ENCODE assay signal across 8 cellular contexts in the genomic region with DNA sequence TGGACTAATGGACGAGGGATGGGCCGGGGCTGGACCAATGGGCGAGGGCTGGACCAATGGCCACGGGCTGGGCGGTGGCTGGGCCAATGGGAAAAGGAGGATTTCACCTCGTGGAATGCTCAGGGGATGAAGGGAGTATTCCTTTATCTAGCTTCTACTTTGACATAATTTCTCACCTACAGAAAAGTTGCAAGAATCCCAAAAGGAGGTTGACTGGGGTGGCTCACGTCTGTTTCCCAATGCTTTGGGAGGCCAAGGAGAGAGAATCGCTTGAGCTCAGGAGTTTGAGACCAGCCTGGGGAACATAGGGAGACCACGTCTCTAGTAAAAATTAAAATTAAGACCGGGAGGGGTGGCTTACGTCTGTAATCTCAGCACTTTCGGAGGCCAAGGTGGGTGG. TPM values are rescaled to one million over a fixed set of nuclear protein-coding genes. Genes with fewer than 3 reads are reported as not detected.
A peak's percentile ranks its signal among the peaks of the same experiment; 100 is the strongest.
DNase-seq lines count a peak whose midpoint lies in the region; ATAC-seq and TF ChIP-seq lines count a peak whose summit lies in the region.

No MANE protein-coding gene starts in this region.

- no peaks in the 10 kb centered on the region for H3K36me3 Mint-ChIP-seq in activated CD4-positive, alpha-beta T cell treated with anti-CD3 and anti-CD28 coated beads, Interleukin-2, amount 10 ng/mL, durations not matched to agents 7 days and 5 days (ENCODE audit: low read depth)
- H3K36me3 Mint-ChIP-seq in activated B cell treated with CpG ODN at 0.5 μM for 24 hours (ENCODE audit: low read depth), result peaks cover 2% of the 10 kb centered on the region
- peaks cover under 1 to 3% of the 10 kb centered on the region in 2 donors for H3K36me3 Mint-ChIP-seq in stimulated activated naive B cell treated with anti-CD40 and anti-IgM and Interleukin-4, amounts not matched to agents 10 μg/mL and 1 μg/mL and 100 μg/mL, for 72 hours

- H4K20me1 ChIP-seq in hepatocyte (ENCODE audit: insufficient read depth, poor library complexity, severe bottlenecking), result no peaks in the 10 kb centered on the region

- POLR2A ChIA-PET in activated CD4-positive, alpha-beta T cell treated with anti-CD3 and anti-CD28 coated beads, Interleukin-2, amount 10 ng/mL, durations not matched to agents 7 days and 5 days (lab: Charles Lee), result no interaction called here
- POLR2A ChIA-PET in activated B cell treated with CpG ODN at 0.5 μM for 24 hours (lab: Charles Lee), result interaction anchor here (0.6 to 1.7 kb wide), 7 partner anchors 9 to 129 kb away, joined by 3 to 19 read pairs (median 4); a partner anchor contains a TSS

- H3K27ac Mint-ChIP-seq in activated CD4-positive, alpha-beta T cell treated with anti-CD3 and anti-CD28 coated beads, Interleukin-2, amount 10 ng/mL, durations not matched to agents 7 days and 5 days, result peak overlapping the region; percentile 31
- peak overlapping the region; percentile 41 for H3K27ac Mint-ChIP-seq in activated B cell treated with CpG ODN at 0.5 μM for 24 hours
- H3K27ac Mint-ChIP-seq in stimulated activated naive B cell treated with anti-CD40 and anti-IgM and Interleukin-4, amounts not matched to agents 10 μg/mL and 1 μg/mL and 100 μg/mL, for 72 hours, result peak overlapping the region; percentile 79

- no peak overlapping the region for H3K4me3 ChIP-seq in hepatocyte

- ATAC-seq in activated B cell treated with CpG ODN at 0.5 μM for 24 hours (ENCODE audit: low read depth), result no peak
- no peak for ATAC-seq in stimulated activated naive B cell treated with anti-CD40 and anti-IgM and Interleukin-4, amounts not matched to agents 10 μg/mL and 1 μg/mL and 100 μg/mL, for 72 hours (replicated peaks)

- H3K9me3 ChIP-seq in hepatocyte (ENCODE audit: low read depth), result no peaks in the 10 kb centered on the region

- peaks cover 20% of the 10 kb centered on the region for H3K4me1 Mint-ChIP-seq in activated CD4-positive, alpha-beta T cell treated with anti-CD3 and anti-CD28 coated beads, Interleukin-2, amount 10 ng/mL, durations not matched to agents 7 days and 5 days
- H3K4me1 Mint-ChIP-seq in activated B cell treated with CpG ODN at 0.5 μM for 24 hours, result peaks cover 27% of the 10 kb centered on the region
- H3K4me1 Mint-ChIP-seq in stimulated activated naive B cell treated with anti-CD40 and anti-IgM and Interleukin-4, amounts not matched to agents 10 μg/mL and 1 μg/mL and 100 μg/mL, for 72 hours, result peaks cover 19 to 41% of the 10 kb centered on the region in 2 donors

- H3K27me3 Mint-ChIP-seq in activated CD4-positive, alpha-beta T cell treated with anti-CD3 and anti-CD28 coated beads, Interleukin-2, amount 10 ng/mL, durations not matched to agents 7 days and 5 days, result no peaks in the 10 kb centered on the region
- no peaks in the 10 kb centered on the region for H3K27me3 Mint-ChIP-seq in activated B cell treated with CpG ODN at 0.5 μM for 24 hours
- no peaks in the 10 kb centered on the region for H3K27me3 Mint-ChIP-seq in stimulated activated naive B cell treated with anti-CD40 and anti-IgM and Interleukin-4, amounts not matched to agents 10 μg/mL and 1 μg/mL and 100 μg/mL, for 72 hours

- CTCF ChIA-PET in activated CD4-positive, alpha-beta T cell treated with anti-CD3 and anti-CD28 coated beads, Interleukin-2, amount 10 ng/mL, durations not matched to agents 7 days and 5 days (lab: Charles Lee), result interaction anchor here (1.0 to 1.1 kb wide), 2 partner anchors 21 to 68 kb away, joined by 3 to 4 read pairs; no protein-coding TSS in a partner anchor
- CTCF ChIA-PET in activated B cell treated with CpG ODN at 0.5 μM for 24 hours (lab: Charles Lee), result interaction anchor here (1.0 to 2.5 kb wide), 4 partner anchors 8 to 33 kb away, joined by 3 to 15 read pairs (median 6); no protein-coding TSS in a partner anchor

- intact Hi-C loops in activated B cell treated with CpG ODN at 0.5 μM for 24 hours (cut with micrococcal nuclease), result loop anchor here (1.0 to 10.0 kb wide), 7 partner anchors 9 to 371 kb away; a partner anchor contains a TSS

- peaks cover 7% of the 10 kb centered on the region for H3K4me1 ChIP-seq in hepatocyte (ENCODE audit: insufficient read depth)

- peak overlapping the region; percentile 32 for H3K27ac ChIP-seq in hepatocyte

- WGBS in hepatocyte (ENCODE audit: low lambda C conversion rate, missing lambda C conversion rate), result 49% methylated on average over 10 of the region's 12 CpGs

- H3K27me3 ChIP-seq in hepatocyte, result no peaks in the 10 kb centered on the region

- no peaks in the 10 kb centered on the region for H3K9me2 ChIP-seq in hepatocyte (replicated peaks; ENCODE audit: insufficient read depth)

- peak overlapping the region; percentile 42 for H3K4me2 ChIP-seq in hepatocyte

- H3K79me2 ChIP-seq in hepatocyte, result no peaks in the 10 kb centered on the region

- no peaks in the 10 kb centered on the region for H3K9me3 Mint-ChIP-seq in activated CD4-positive, alpha-beta T cell treated with anti-CD3 and anti-CD28 coated beads, Interleukin-2, amount 10 ng/mL, durations not matched to agents 7 days and 5 days
- H3K9me3 Mint-ChIP-seq in activated B cell treated with CpG ODN at 0.5 μM for 24 hours, result no peaks in the 10 kb centered on the region
- peaks cover 0 to 4% of the 10 kb centered on the region in 2 donors for H3K9me3 Mint-ChIP-seq in stimulated activated naive B cell treated with anti-CD40 and anti-IgM and Interleukin-4, amounts not matched to agents 10 μg/mL and 1 μg/mL and 100 μg/mL, for 72 hours

- peak overlapping the region; percentile 84 for H3K4me3 Mint-ChIP-seq in activated CD4-positive, alpha-beta T cell treated with anti-CD3 and anti-CD28 coated beads, Interleukin-2, amount 10 ng/mL, durations not matched to agents 7 days and 5 days
- H3K4me3 Mint-ChIP-seq in activated B cell treated with CpG ODN at 0.5 μM for 24 hours, result peak overlapping the region; percentile 69
- peak overlapping the region; percentile 77 to 80 for H3K4me3 Mint-ChIP-seq in stimulated activated naive B cell treated with anti-CD40 and anti-IgM and Interleukin-4, amounts not matched to agents 10 μg/mL and 1 μg/mL and 100 μg/mL, for 72 hours

- TF ChIP-seq CTCF in activated B cell treated with CpG ODN at 0.5 μM for 24 hours (IDR thresholded peaks at IDR 0.05) (no peak), hepatocyte (IDR thresholded peaks at IDR 0.05; ENCODE audit: poor library complexity) (no peak)

- H2AFZ ChIP-seq in hepatocyte, result no peak overlapping the region

- H3K36me3 ChIP-seq in hepatocyte (replicated peaks; ENCODE audit: insufficient read depth, low read depth), result no peaks in the 10 kb centered on the region

- DNase-seq in activated CD4-positive, alpha-beta T cell treated with anti-CD3 and anti-CD28 coated beads, Interleukin-2, amount 10 ng/mL, durations not matched to agents 7 days and 5 days, result no peak
- no peak for DNase-seq in activated CD4-positive, alpha-beta T cell treated with anti-CD3 and anti-CD28 coated beads, Interleukin-2, amount 50 U/mL, for 4 hours
- DNase-seq in activated B cell treated with CpG ODN at 0.5 μM for 24 hours, result no peak
- DNase-seq in hepatocyte (ENCODE audit: low spot score), result no peak
- no peak for DNase-seq in stimulated activated naive B cell treated with anti-CD40 and anti-IgM and Interleukin-4, amounts not matched to agents 10 μg/mL and 1 μg/mL and 100 μg/mL, for 72 hours
- no peak for DNase-seq in COLO668 (lab: John Stamatoyannopoulos, UW; ENCODE audit: unreplicated experiment)
- no peak for DNase-seq in effector CD4-positive, alpha-beta T cell
- DNase-seq in cerebellar nuclear complex (lab: John Stamatoyannopoulos, UW), result no peak

RNA-seq across cellular contexts. Expression of a gene that starts 5.7 kb away (rescaled TPM):
- total RNA-seq in activated CD4-positive, alpha-beta T cell treated with anti-CD3 and anti-CD28 coated beads, Interleukin-2, amount 10 ng/mL, durations not matched to agents 7 days and 5 days, result 10 to 100 TPM; 46.8 to 52.7 TPM
- 53.5 and 59.9 TPM in 2 replicates for total RNA-seq in activated B cell treated with CpG ODN at 0.5 μM for 24 hours
- total RNA-seq in hepatocyte, result 11.7 and 14.6 TPM in 2 replicates
- 16.9 and 17.1 TPM in 2 replicates for polyA plus RNA-seq in hepatocyte

RNA-seq across cellular contexts. Expression of a gene that starts 23.0 kb away (rescaled TPM):
- total RNA-seq in activated CD4-positive, alpha-beta T cell treated with anti-CD3 and anti-CD28 coated beads, Interleukin-2, amount 10 ng/mL, durations not matched to agents 7 days and 5 days, result 10 to 100 TPM; 16.8 to 21.0 TPM
- total RNA-seq in activated B cell treated with CpG ODN at 0.5 μM for 24 hours (19.4 and 20.3 TPM in 2 replicates), hepatocyte (31.6 and 45.1 TPM in 2 replicates)
- polyA plus RNA-seq in hepatocyte, result 33.1 and 40.0 TPM in 2 replicates

RNA-seq across cellular contexts. Expression of a gene that starts 48.0 kb away (rescaled TPM):
- total RNA-seq in activated CD4-positive, alpha-beta T cell treated with anti-CD3 and anti-CD28 coated beads, Interleukin-2, amount 10 ng/mL, durations not matched to agents 7 days and 5 days, result not detected
- not detected in 2 replicates for total RNA-seq in activated B cell treated with CpG ODN at 0.5 μM for 24 hours
- 50.0 and 60.2 TPM in 2 replicates for total RNA-seq in hepatocyte
- 66.3 and 100 TPM in 2 replicates for polyA plus RNA-seq in hepatocyte

RNA-seq across cellular contexts. Expression of a gene that starts 58.1 kb away (rescaled TPM):
- under 1 TPM in 1 of 2 experiments, not detected in 1; 0.08 TPM for total RNA-seq in activated CD4-positive, alpha-beta T cell treated with anti-CD3 and anti-CD28 coated beads, Interleukin-2, amount 10 ng/mL, durations not matched to agents 7 days and 5 days
- 1.3 and 1.7 TPM in 2 replicates for total RNA-seq in activated B cell treated with CpG ODN at 0.5 μM for 24 hours
- total RNA-seq in hepatocyte, result 0.52 and 3.6 TPM in 2 replicates
- polyA plus RNA-seq in hepatocyte, result 4.9 and 5.8 TPM in 2 replicates

Comparison
In these comparisons a context has a peak if more than half of its experiments do, and no peak if none do; other contexts are left out.
1. RNA of a gene that starts 48.0 kb away (total RNA-seq): 50.0 to 60.2 TPM in hepatocyte; not detected in activated CD4-positive, alpha-beta T cell treated with anti-CD3 and anti-CD28 coated beads, Interleukin-2, amount 10 ng/mL, durations not matched to agents 7 days and 5 days and not detected in activated B cell treated with CpG ODN at 0.5 μM for 24 hours; every median in the first group is over 10 times any median in the second.
2. Peak in every context shown above with its lines, with median percentiles within 50 percentile points of each other: H3K27ac Mint-ChIP-seq and H3K4me3 Mint-ChIP-seq.